8 cellular contexts compared by ENCODE assay signal in genomic region chr11:60887531-60887930, GRCh38. TPM values are rescaled to one million over a fixed set of nuclear protein-coding genes. Genes with fewer than 3 reads are reported as not detected.
DNase-seq lines count a peak whose midpoint lies in the region; ATAC-seq, FAIRE-seq and TF ChIP-seq lines count a peak whose summit lies in the region.

No MANE protein-coding gene starts in this region.

- POLR2A ChIA-PET in GM12878 (lab: Charles Lee): no interaction called here

- in situ Hi-C loops in GM12878 (cut with MboI): no loop called here

- SMC1A ChIA-PET in GM12878 (lab: Charles Lee; ENCODE audit: uncharacterized antibody, unreplicated experiment): interaction anchor here (0.9 to 3.6 kb wide), 11 partner anchors 11 to 186 kb away, joined by 3 to 50 read pairs (median 4); no protein-coding TSS in a partner anchor

- 69% methylated on average over 5 of the region's 5 CpGs for WGBS in GM12878 (ENCODE audit: insufficient coverage, insufficient replicate concordance, low lambda C conversion rate, missing lambda C conversion rate)
- WGBS in upper lobe of left lung, 2 donors: 50 to 66% methylated on average over 3 to 5 of the region's 5 CpGs

- H3K9me3 ChIP-seq in OCI-LY1 (ENCODE audit: low read length) (no peaks in the 10 kb centered on the region), GM12878 (replicated peaks; ENCODE audit: control insufficient read depth, insufficient read depth, low read length) (no peaks in the 10 kb centered on the region), upper lobe of left lung (no peaks in the 10 kb centered on the region)

- no peaks in the 10 kb centered on the region for H3K9me2 ChIP-seq in OCI-LY1 (ENCODE audit: low read depth, low read length)

- no peaks in the 10 kb centered on the region for H4K20me1 ChIP-seq in OCI-LY1 (ENCODE audit: insufficient read depth, low read length)
- H4K20me1 ChIP-seq in GM12878 (ENCODE audit: control insufficient read depth, insufficient read depth): no peaks in the 10 kb centered on the region

- RAD21 ChIA-PET in GM12878 (lab: Charles Lee; ENCODE audit: unreplicated experiment): interaction anchor here (0.7 to 2.6 kb wide), 14 partner anchors 12 to 366 kb away, joined by 3 to 46 read pairs (median 4); no protein-coding TSS in a partner anchor

- intact Hi-C loops in GM12878 (cut with micrococcal nuclease; ENCODE audit: unreplicated experiment): loop anchor here (1.0 kb wide), 1 partner anchor 56 kb away; no protein-coding TSS in a partner anchor

- no peaks in the 10 kb centered on the region for H3K79me2 ChIP-seq in OCI-LY1 (ENCODE audit: insufficient read depth, low read length)
- H3K79me2 ChIP-seq in GM12878 (ENCODE audit: control insufficient read depth, insufficient read depth, low read length): no peaks in the 10 kb centered on the region

- FAIRE-seq in GM12878 (lab: Jason Lieb, UNC): peak; percentile 27

- ATAC-seq in GM12878 (peak; percentile 93), upper lobe of left lung (ENCODE audit: low FRiP score in 2 of 2) (peak in 1 of 2 donors; percentile 82), HG03565 (IDR thresholded peaks at IDR 0.05; ENCODE audit: unreplicated experiment) (no peak)

- H3K4me3 ChIP-seq in OCI-LY1 (ENCODE audit: low read depth, low read length, poor library complexity, severe bottlenecking) (no peak overlapping the region), GM12878 (no peak overlapping the region), upper lobe of left lung (no peak overlapping the region)

- TF ChIP-seq EP300 in GM12878 (IDR thresholded peaks at IDR 0.05; ENCODE audit: borderline replicate concordance in 1 of 2, control insufficient read depth in 1 of 2, low read depth in 2 of 2, low read length in 2 of 2) (no peak), upper lobe of left lung (IDR thresholded peaks at IDR 0.05) (no peak)

- H3K9ac ChIP-seq in OCI-LY1 (ENCODE audit: low read length) (no peak overlapping the region), GM12878 (ENCODE audit: control insufficient read depth, insufficient read depth, low read length) (no peak overlapping the region)

- BruUV-seq in GM12878 (replicated peaks; lab: Mats Ljungman, UMichigan): no TSS peak

- H3K36me3 ChIP-seq in OCI-LY1 (ENCODE audit: insufficient read depth, low read length) (peaks cover 39% of the 10 kb centered on the region; the same call in 1 of the 2 replicates), GM12878 (ENCODE audit: control insufficient read depth in 2 of 2, insufficient read depth in 2 of 2, low read length in 1 of 2) (peaks cover 7 to 20% of the 10 kb centered on the region in 2 experiments), upper lobe of left lung (peaks cover 0 to 29% (median 2%) of the 10 kb centered on the region in 4 donors)

- no peak overlapping the region for H3K27ac ChIP-seq in OCI-LY1 (ENCODE audit: low read depth, low read length, poor library complexity, severe bottlenecking)
- no peak overlapping the region for H3K27ac ChIP-seq in GM12878 (ENCODE audit: control insufficient read depth, insufficient read depth)
- H3K27ac ChIP-seq in upper lobe of left lung: no peak overlapping the region

- H3K27me3 ChIP-seq in OCI-LY1 (ENCODE audit: insufficient read depth, low read length): no peaks in the 10 kb centered on the region
- no peaks in the 10 kb centered on the region for H3K27me3 ChIP-seq in GM12878 (replicated peaks in 1 of 2; ENCODE audit: control insufficient read depth in 2 of 2, insufficient read depth in 2 of 2, low read length in 1 of 2)
- H3K27me3 ChIP-seq in upper lobe of left lung: no peaks in the 10 kb centered on the region

- no peaks in the 10 kb centered on the region for H3K4me1 ChIP-seq in OCI-LY1 (ENCODE audit: insufficient read depth, low read length, severe bottlenecking)
- H3K4me1 ChIP-seq in GM12878 (ENCODE audit: control insufficient read depth, insufficient read depth, low read length): no peaks in the 10 kb centered on the region
- H3K4me1 ChIP-seq in upper lobe of left lung: peaks cover 0 to 11% (median 3%) of the 10 kb centered on the region in 4 donors

- CTCF ChIA-PET in GM12878 (lab: Yijun Ruan, JAX): interaction anchor here (0.7 to 7.1 kb wide), 26 partner anchors 9 to 300 kb away, joined by 3 to 108 read pairs (median 4); partner anchors contain the start of gene MS4A10

- peak; percentile 77 for TF ChIP-seq CTCF in OCI-LY1 (IDR thresholded peaks at IDR 0.05; ENCODE audit: low read length)
- TF ChIP-seq CTCF in GM12878 (IDR thresholded peaks at IDR 0.05 in 2 of 3, conservative IDR thresholded peaks at IDR 0.05 in 1 of 3; ENCODE audit: control insufficient read depth in 2 of 3, extremely low read depth in 1 of 3, insufficient read depth in 1 of 3, low read depth in 3 of 3, low read length in 3 of 3): peak; percentile 47 to 61 (median 58); a peak in 5 of 6 replicates
- TF ChIP-seq CTCF in upper lobe of left lung (IDR thresholded peaks at IDR 0.05): peak in 4 of 6 experiments; percentile 17 to 45 (median 36)

- H2AFZ ChIP-seq in OCI-LY1 (ENCODE audit: low read length): no peak overlapping the region
- no peak overlapping the region for H2AFZ ChIP-seq in GM12878 (ENCODE audit: control insufficient read depth, low read depth, low read length)

- no peak for TF ChIP-seq POLR2A in GM12878 (IDR thresholded peaks at IDR 0.05; ENCODE audit: low read depth, low read length)
- TF ChIP-seq POLR2A in upper lobe of left lung (IDR thresholded peaks at IDR 0.05): no peak

- DNase-seq in SIG-M5 treated with dmso at 0.1 percent for 504 hours (lab: John Stamatoyannopoulos, UW; ENCODE audit: unreplicated experiment) (peak; percentile 16), SIG-M5 (lab: John Stamatoyannopoulos, UW) (no peak), HK-2 (ENCODE audit: unreplicated experiment) (peak; percentile 13), GM12878 (ENCODE audit: low read depth, low spot score) (no peak), kidney glomerular epithelial cell (lab: John Stamatoyannopoulos, UW) (peak; percentile 34), upper lobe of left lung (no peak)

- peak; percentile 73 for TF ChIP-seq RAD21 in GM12878 (IDR thresholded peaks at IDR 0.05; ENCODE audit: insufficient read depth, low read depth, low read length)

- no peaks in the 10 kb centered on the region for H3F3A ChIP-seq in OCI-LY1 (ENCODE audit: insufficient read depth, low read length)

- H3K4me2 ChIP-seq in OCI-LY1 (ENCODE audit: low read length) (no peak overlapping the region), GM12878 (ENCODE audit: control insufficient read depth, insufficient read depth) (no peak overlapping the region)

RNA-seq across cellular contexts. Expression of gene PRPF19, which starts 18.9 kb away (rescaled TPM):
- 51.1 and 62.0 TPM in 2 replicates for total RNA-seq in GM12878 (2013; cell fraction: nucleolus; rRNA removed)
- total RNA-seq in GM12878 (2014; rRNA removed): 95.6 and 109 TPM in 2 replicates
- 48.7 and 53.1 TPM in 2 replicates for total RNA-seq in GM12878 (2014; rRNA removed; fragmentation: Illumina TruSeq; extraction: Trizol)
- total RNA-seq in GM12878 (2021): 165 and 170 TPM in 2 replicates
- 57.2 TPM for polyA plus RNA-seq in GM12878 (2011; ENCODE audit: low read depth)
- 12.9 and 25.6 TPM in 2 replicates for polyA plus RNA-seq in GM12878 (2011; rRNA removed)
- 44.9 and 48.1 TPM in 2 replicates for polyA plus RNA-seq in GM12878 (2011; cell fraction: cytosol; rRNA removed)
- 51.8 and 78.3 TPM in 2 replicates for polyA plus RNA-seq in GM12878 (2011; cell fraction: nucleus; rRNA removed)
- polyA plus RNA-seq in GM12878 (2012): 81.7 and 107 TPM in 2 replicates
- 109 and 151 TPM in 2 replicates for polyA plus RNA-seq in GM12878 (2014; fragmentation: Illumina TruSeq; extraction: Trizol)
- 10 to 100 TPM in 1 of 2 experiments, 1 to 10 TPM in 1; 8.7 to 27.7 TPM for polyA plus RNA-seq in GM12878 (2014; fragmentation: Nextera tagmentation; extraction: Ambion mirVana)
- 74.4 and 88.5 TPM in 2 replicates for polyA plus RNA-seq in GM12878 (2014; rRNA removed)
- 10 to 100 TPM; 59.8 to 62.9 TPM for polyA plus RNA-seq in GM12878 (2016; fragmentation: Nextera tagmentation; extraction: Ambion mirVana)
- polyA minus RNA-seq in GM12878 (2011; rRNA and poly(A)+ RNA removed): 20.9 and 45.0 TPM in 2 replicates
- polyA minus RNA-seq in GM12878 (2011; cell fraction: cytosol; rRNA and poly(A)+ RNA removed): 31.7 and 35.9 TPM in 2 replicates
- polyA minus RNA-seq in GM12878 (2011; cell fraction: nucleus; rRNA and poly(A)+ RNA removed): 34.9 and 61.6 TPM in 2 replicates
- total RNA-seq in upper lobe of left lung: 10 to 100 TPM; 10.5 to 72.8 (median 55.1) TPM

RNA-seq across cellular contexts. Expression of gene ZP1, which starts 20.2 kb away (rescaled TPM):
- total RNA-seq in GM12878 (2013; cell fraction: nucleolus; rRNA removed): not detected in 2 replicates
- total RNA-seq in GM12878 (2014; rRNA removed) (not detected in 2 replicates), GM12878 (2014; rRNA removed; fragmentation: Illumina TruSeq; extraction: Trizol) (not detected in 2 replicates), GM12878 (2021) (not detected in 2 replicates), upper lobe of left lung (not detected)
- not detected for polyA plus RNA-seq in GM12878 (2011; ENCODE audit: low read depth)
- polyA plus RNA-seq in GM12878 (2011; rRNA removed) (not detected in 2 replicates), GM12878 (2014; fragmentation: Illumina TruSeq; extraction: Trizol) (not detected in 2 replicates), GM12878 (2014; fragmentation: Nextera tagmentation; extraction: Ambion mirVana) (not detected), GM12878 (2014; rRNA removed) (not detected in 2 replicates), GM12878 (2016; fragmentation: Nextera tagmentation; extraction: Ambion mirVana) (not detected)
- not detected in 2 replicates for polyA plus RNA-seq in GM12878 (2011; cell fraction: cytosol; rRNA removed)
- polyA plus RNA-seq in GM12878 (2011; cell fraction: nucleus; rRNA removed): not detected in 2 replicates
- polyA plus RNA-seq in GM12878 (2012): not detected in 2 replicates
- polyA minus RNA-seq in GM12878 (2011; rRNA and poly(A)+ RNA removed): not detected in 2 replicates
- not detected in 2 replicates for polyA minus RNA-seq in GM12878 (2011; cell fraction: cytosol; rRNA and poly(A)+ RNA removed)
- not detected in 2 replicates for polyA minus RNA-seq in GM12878 (2011; cell fraction: nucleus; rRNA and poly(A)+ RNA removed)

RNA-seq across cellular contexts. Expression of gene TMEM109, which starts 26.4 kb away (rescaled TPM):
- total RNA-seq in GM12878 (2013; cell fraction: nucleolus; rRNA removed): 19.0 and 20.8 TPM in 2 replicates
- total RNA-seq in GM12878 (2014; rRNA removed): 62.8 and 66.8 TPM in 2 replicates
- 38.3 and 43.3 TPM in 2 replicates for total RNA-seq in GM12878 (2014; rRNA removed; fragmentation: Illumina TruSeq; extraction: Trizol)
- total RNA-seq in GM12878 (2021): 124 and 128 TPM in 2 replicates
- polyA plus RNA-seq in GM12878 (2011; ENCODE audit: low read depth): 52.2 TPM
- 8.1 and 25.7 TPM in 2 replicates for polyA plus RNA-seq in GM12878 (2011; rRNA removed)
- 37.4 and 37.6 TPM in 2 replicates for polyA plus RNA-seq in GM12878 (2011; cell fraction: cytosol; rRNA removed)
- polyA plus RNA-seq in GM12878 (2011; cell fraction: nucleus; rRNA removed): 18.8 and 25.3 TPM in 2 replicates
- 42.7 and 46.8 TPM in 2 replicates for polyA plus RNA-seq in GM12878 (2012)
- 73.9 and 115 TPM in 2 replicates for polyA plus RNA-seq in GM12878 (2014; fragmentation: Illumina TruSeq; extraction: Trizol)
- polyA plus RNA-seq in GM12878 (2014; fragmentation: Nextera tagmentation; extraction: Ambion mirVana): 10 to 100 TPM; 21.9 to 52.9 TPM
- polyA plus RNA-seq in GM12878 (2014; rRNA removed): 104 and 117 TPM in 2 replicates
- polyA plus RNA-seq in GM12878 (2016; fragmentation: Nextera tagmentation; extraction: Ambion mirVana): 100 to 1,000 TPM; 179 to 199 TPM
- 15.6 and 17.1 TPM in 2 replicates for polyA minus RNA-seq in GM12878 (2011; rRNA and poly(A)+ RNA removed)
- 8.0 and 8.4 TPM in 2 replicates for polyA minus RNA-seq in GM12878 (2011; cell fraction: cytosol; rRNA and poly(A)+ RNA removed)
- 4.8 and 7.1 TPM in 2 replicates for polyA minus RNA-seq in GM12878 (2011; cell fraction: nucleus; rRNA and poly(A)+ RNA removed)
- total RNA-seq in upper lobe of left lung: 100 to 1,000 TPM in 5 of 6 donors, 10 to 100 TPM in 1; 27.2 to 153 (median 129) TPM

RNA-seq across cellular contexts. Expression of gene PTGDR2, which starts 31.8 kb away (rescaled TPM):
- 0.20 and 0.29 TPM in 2 replicates for total RNA-seq in GM12878 (2013; cell fraction: nucleolus; rRNA removed)
- total RNA-seq in GM12878 (2014; rRNA removed): not detected in 2 replicates
- not detected in 2 replicates for total RNA-seq in GM12878 (2014; rRNA removed; fragmentation: Illumina TruSeq; extraction: Trizol)
- total RNA-seq in GM12878 (2021): 0.13 TPM in 1 of 2 replicates, not detected in the other
- polyA plus RNA-seq in GM12878 (2011; ENCODE audit: low read depth): not detected
- polyA plus RNA-seq in GM12878 (2011; rRNA removed): not detected in 2 replicates
- 0.03 TPM in 1 of 2 replicates, not detected in the other for polyA plus RNA-seq in GM12878 (2011; cell fraction: cytosol; rRNA removed)
- 0.12 and 0.13 TPM in 2 replicates for polyA plus RNA-seq in GM12878 (2011; cell fraction: nucleus; rRNA removed)
- polyA plus RNA-seq in GM12878 (2012): 0.08 TPM in 1 of 2 replicates, not detected in the other
- 0.01 TPM in 1 of 2 replicates, not detected in the other for polyA plus RNA-seq in GM12878 (2014; fragmentation: Illumina TruSeq; extraction: Trizol)
- not detected for polyA plus RNA-seq in GM12878 (2014; fragmentation: Nextera tagmentation; extraction: Ambion mirVana)
- polyA plus RNA-seq in GM12878 (2014; rRNA removed): 0.03 TPM in 1 of 2 replicates, not detected in the other
- polyA plus RNA-seq in GM12878 (2016; fragmentation: Nextera tagmentation; extraction: Ambion mirVana): under 1 TPM; 0.17 to 0.28 TPM
- polyA minus RNA-seq in GM12878 (2011; rRNA and poly(A)+ RNA removed): not detected in 2 replicates
- not detected in 2 replicates for polyA minus RNA-seq in GM12878 (2011; cell fraction: cytosol; rRNA and poly(A)+ RNA removed)
- polyA minus RNA-seq in GM12878 (2011; cell fraction: nucleus; rRNA and poly(A)+ RNA removed): not detected in 2 replicates
- 1 to 10 TPM in 3 of 6 donors, under 1 TPM in 1, not detected in 2; 0.49 to 1.5 (median 1.1) TPM for total RNA-seq in upper lobe of left lung

RNA-seq across cellular contexts. Expression of gene TMEM132A, which starts 36.7 kb away (rescaled TPM):
- 7.0 and 7.3 TPM in 2 replicates for total RNA-seq in GM12878 (2013; cell fraction: nucleolus; rRNA removed)
- total RNA-seq in GM12878 (2014; rRNA removed) (6.4 and 14.1 TPM in 2 replicates), GM12878 (2014; rRNA removed; fragmentation: Illumina TruSeq; extraction: Trizol) (4.1 and 5.6 TPM in 2 replicates), GM12878 (2021) (16.0 and 25.0 TPM in 2 replicates), upper lobe of left lung (10 to 100 TPM in 2 of 6 donors, 1 to 10 TPM in 4; 3.6 to 18.2 (median 9.4) TPM)
- polyA plus RNA-seq in GM12878 (2011; ENCODE audit: low read depth): 2.7 TPM
- polyA plus RNA-seq in GM12878 (2011; rRNA removed) (0.56 and 0.78 TPM in 2 replicates), GM12878 (2014; fragmentation: Illumina TruSeq; extraction: Trizol) (1.5 and 1.7 TPM in 2 replicates), GM12878 (2014; fragmentation: Nextera tagmentation; extraction: Ambion mirVana) (under 1 TPM; 0.16 to 0.79 TPM), GM12878 (2014; rRNA removed) (9.9 and 14.6 TPM in 2 replicates), GM12878 (2016; fragmentation: Nextera tagmentation; extraction: Ambion mirVana) (1 to 10 TPM; 3.4 to 5.2 TPM)
- 0.64 and 1.3 TPM in 2 replicates for polyA plus RNA-seq in GM12878 (2011; cell fraction: cytosol; rRNA removed)
- 16.2 and 17.6 TPM in 2 replicates for polyA plus RNA-seq in GM12878 (2011; cell fraction: nucleus; rRNA removed)
- 4.8 and 9.3 TPM in 2 replicates for polyA plus RNA-seq in GM12878 (2012)
- 0.22 and 3.0 TPM in 2 replicates for polyA minus RNA-seq in GM12878 (2011; rRNA and poly(A)+ RNA removed)
- 2.8 and 5.9 TPM in 2 replicates for polyA minus RNA-seq in GM12878 (2011; cell fraction: cytosol; rRNA and poly(A)+ RNA removed)
- polyA minus RNA-seq in GM12878 (2011; cell fraction: nucleus; rRNA and poly(A)+ RNA removed): 4.1 and 4.7 TPM in 2 replicates

Comparison
In these comparisons a context has a peak if more than half of its experiments do, and no peak if none do; other contexts are left out.
1. DNase-seq: peak in SIG-M5 treated with dmso at 0.1 percent for 504 hours (single experiment), HK-2 (single experiment) and kidney glomerular epithelial cell (single experiment); none in SIG-M5 (single experiment), GM12878 (single experiment) and upper lobe of left lung (0 of 2).
2. Peak in every context shown above with its lines, with median percentiles within 50 percentile points of each other: CTCF ChIP-seq.